In genomic region chr7:3154317-3154716, GRCh38 we compare ENCODE assay signal across 19 cellular contexts.
DNase-seq lines count a peak whose midpoint lies in the region; ATAC-seq, FAIRE-seq and TF ChIP-seq lines count a peak whose summit lies in the region.
"Had no signal": no experiment of that assay in that cellular context is flagged by ENCODE, and none has a peak within 500 bp of the region (broad histone marks: within the 10 kb centered on the region; RNA-seq: fewer than 3 reads in every experiment).

No MANE protein-coding gene starts in this region.

- no peaks in the 10 kb centered on the region for H3K27me3 Mint-ChIP-seq in activated naive CD4-positive, alpha-beta T cell treated with anti-CD3 and anti-CD28 coated beads for 36 hours (ENCODE audit: low read depth)

- intact Hi-C loops in activated naive CD4-positive, alpha-beta T cell treated with anti-CD3 and anti-CD28 coated beads for 36 hours (cut with micrococcal nuclease) = loop anchor here (2.0 to 10.0 kb wide), 2 partner anchors 260 to 430 kb away; no protein-coding TSS in a partner anchor
- intact Hi-C loops in sigmoid colon (cut with DNase I) = loop anchor here (2.0 kb wide), 1 partner anchor 268 kb away; no protein-coding TSS in a partner anchor

- H3K9me3 Mint-ChIP-seq in activated naive CD4-positive, alpha-beta T cell treated with anti-CD3 and anti-CD28 coated beads for 36 hours = no peaks in the 10 kb centered on the region

- H3K36me3 Mint-ChIP-seq in activated naive CD4-positive, alpha-beta T cell treated with anti-CD3 and anti-CD28 coated beads for 36 hours (ENCODE audit: low read depth) = no peaks in the 10 kb centered on the region
- H3K36me3 Mint-ChIP-seq: IgD-negative memory B cell had no signal

- no peak for TF ChIP-seq EP300 in sigmoid colon (IDR thresholded peaks at IDR 0.05)

- WGBS in sigmoid colon, 2 donors = 87 to 90% methylated on average over 5 of the region's 5 CpGs

- CTCF ChIA-PET in activated naive CD4-positive, alpha-beta T cell treated with anti-CD3 and anti-CD28 coated beads for 36 hours (lab: Charles Lee) = interaction anchor here (0.5 to 4.1 kb wide), 19 partner anchors 8 to 289 kb away, joined by 3 to 49 read pairs (median 6); no protein-coding TSS in a partner anchor

- H3K4me1 Mint-ChIP-seq in activated naive CD4-positive, alpha-beta T cell treated with anti-CD3 and anti-CD28 coated beads for 36 hours (ENCODE audit: low read depth) = peaks cover 20% of the 10 kb centered on the region

- no peak for TF ChIP-seq CTCF in sigmoid colon (IDR thresholded peaks at IDR 0.05)

- no peaks in the 10 kb centered on the region for H3K36me3 ChIP-seq in sigmoid colon
- H3K36me3 ChIP-seq: MG63 had no signal

- H3K27me3 ChIP-seq in sigmoid colon = peaks cover 0 to 4% (median 0%) of the 10 kb centered on the region in 3 donors

- no peak overlapping the region for H3K4me3 Mint-ChIP-seq in activated naive CD4-positive, alpha-beta T cell treated with anti-CD3 and anti-CD28 coated beads for 36 hours
- H3K4me3 Mint-ChIP-seq: IgD-negative memory B cell had no signal

- DNase-seq in activated naive CD4-positive, alpha-beta T cell treated with anti-CD3 and anti-CD28 coated beads for 36 hours = peak; percentile 12
- no peak for DNase-seq in activated naive CD4-positive, alpha-beta T cell treated with Interleukin-2 at 50 U/mL for 16 hours
- DNase-seq in kidney tubule cell (ENCODE audit: low spot score) (peak; percentile 13), sigmoid colon (peak; percentile 41), urothelium cell line (ENCODE audit: low spot score) (no peak), T-helper 2 cell (no peak)
- DNase-seq: C1 segment of cervical spinal cord, MG63, NCI-H1048, NCI-H1436 treated with DMSO at 0.1 percent for 48 hours, NCI-H2029, NCI-H524 treated with DMSO at 0.1 percent for 48 hours had no signal

- FAIRE-seq in urothelium cell line (lab: Jason Lieb, UNC) = peak; percentile 71
- FAIRE-seq: A549, D721Med had no signal

- peak overlapping the region; percentile 13 for H3K27ac Mint-ChIP-seq in activated naive CD4-positive, alpha-beta T cell treated with anti-CD3 and anti-CD28 coated beads for 36 hours

- no peaks in the 10 kb centered on the region for H3K9me3 ChIP-seq in sigmoid colon
- H3K9me3 ChIP-seq: A549, MG63 had no signal

- ATAC-seq in HG02938 (IDR thresholded peaks at IDR 0.05; ENCODE audit: unreplicated experiment) (no peak), HG03108 (IDR thresholded peaks at IDR 0.05; ENCODE audit: unreplicated experiment) (no peak)

- H3K4me3 ChIP-seq in sigmoid colon = no peak overlapping the region
- H3K4me3 ChIP-seq: A549, GM23248, MG63, PC-9 had no signal

- H3K4me1 ChIP-seq in sigmoid colon = no peaks in the 10 kb centered on the region
- H3K4me1 ChIP-seq: A549 had no signal

- H3K27ac ChIP-seq in sigmoid colon = no peak overlapping the region
- H3K27ac ChIP-seq: A549, GM23248, PC-9 had no signal

- no peak for TF ChIP-seq POLR2A in sigmoid colon (IDR thresholded peaks at IDR 0.05)

Comparison
In these comparisons a context has a peak if more than half of its experiments do, and no peak if none do; other contexts are left out.
1. DNase-seq: peak in activated naive CD4-positive, alpha-beta T cell treated with anti-CD3 and anti-CD28 coated beads for 36 hours (single experiment), kidney tubule cell (single experiment) and sigmoid colon (single experiment); none in activated naive CD4-positive, alpha-beta T cell treated with Interleukin-2 at 50 U/mL for 16 hours (single experiment), urothelium cell line (single experiment) and T-helper 2 cell (0 of 5).